In the genomic region with DNA sequence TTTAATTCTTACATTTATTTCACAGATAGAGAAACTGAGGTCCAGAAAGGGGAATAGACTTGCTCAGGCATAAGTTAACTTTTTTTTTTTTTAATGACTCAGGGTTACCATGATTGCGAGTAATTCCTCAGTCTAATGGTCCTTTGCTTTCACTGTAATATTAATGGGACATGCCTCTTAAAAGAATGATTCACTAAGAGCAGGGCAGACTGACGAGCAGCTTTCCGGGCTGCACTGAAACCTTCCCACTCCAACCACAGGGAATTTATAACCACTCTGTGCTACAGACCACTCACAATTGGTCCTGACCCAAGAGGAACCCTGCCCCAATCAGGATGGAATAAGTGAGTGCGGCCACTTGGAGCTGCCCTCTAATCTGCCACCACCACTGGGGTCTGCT, we compare ENCODE assay signal across 16 cellular contexts. TPM values are rescaled to one million over a fixed set of nuclear protein-coding genes. Genes with fewer than 3 reads are reported as not detected.
A peak's percentile ranks its signal among the peaks of the same experiment; 100 is the strongest.
DNase-seq lines count a peak whose midpoint lies in the region; FAIRE-seq and TF ChIP-seq lines count a peak whose summit lies in the region.
"Had no signal": no experiment of that assay in that cellular context is flagged by ENCODE, and none has a peak within 500 bp of the region (broad histone marks: within the 10 kb centered on the region; RNA-seq: fewer than 3 reads in every experiment).

No MANE protein-coding gene starts in this region.

- H3K27ac Mint-ChIP-seq in mesothelial cell of epicardium, result peak overlapping the region; percentile 75
- H3K27ac Mint-ChIP-seq: dendritic cell treated with granulocyte-macrophage colony-stimulating factor and Interleukin-4, amounts not matched to agents 40 ng/mL and 50 ng/mL, for 4 days had no signal

- H3K4me3 Mint-ChIP-seq in mesothelial cell of epicardium, result no peak overlapping the region
- H3K4me3 Mint-ChIP-seq: dendritic cell treated with granulocyte-macrophage colony-stimulating factor and Interleukin-4, amounts not matched to agents 40 ng/mL and 50 ng/mL, for 4 days had no signal

- peaks cover 17% of the 10 kb centered on the region for H3K36me3 Mint-ChIP-seq in mesothelial cell of epicardium

- peaks cover 0 to 5% (median 0%) of the 10 kb centered on the region in 4 donors for H3K4me1 ChIP-seq in Peyer's patch

- no peaks in the 10 kb centered on the region for H3K27me3 Mint-ChIP-seq in mesothelial cell of epicardium (ENCODE audit: low read depth)

- DNase-seq in A172 (ENCODE audit: low spot score) (peak; percentile 98), HT1080 (ENCODE audit: low read depth) (peak; percentile 94), epithelial cell of prostate (ENCODE audit: low read depth, low spot score) (peak; percentile 31), mesothelial cell of epicardium (ENCODE audit: low spot score in 2 of 2, unreplicated experiment in 2 of 2) (no peak), Peyer's patch (no peak), frontal cortex (ENCODE audit: low spot score in 2 of 2) (no peak), posterior vena cava (ENCODE audit: low spot score) (no peak), NCI-H146 treated with DMSO at 0.1 percent for 48 hours (lab: John Stamatoyannopoulos, UW; ENCODE audit: unreplicated experiment) (no peak)
- DNase-seq: activated CD4-positive, CD25-positive, alpha-beta regulatory T cell; KBM-7; left ventricle myocardium inferior; NCI-H2029 treated with DMSO at 0.1 percent for 48 hours; NCI-H774; SK-N-SH had no signal

- peaks cover 46% of the 10 kb centered on the region for H3K4me1 Mint-ChIP-seq in mesothelial cell of epicardium

- FAIRE-seq in frontal cortex (lab: Jason Lieb, UNC), result no peak
- FAIRE-seq: A204.1 had no signal

- no peak for TF ChIP-seq POLR2A in Peyer's patch (IDR thresholded peaks at IDR 0.05)

- intact Hi-C loops in posterior vena cava (cut with DNase I), result loop anchor here in 1 of 2 donors (5.0 kb wide), 1 partner anchor 37 kb away; no protein-coding TSS in a partner anchor

- H3K9me3 Mint-ChIP-seq in mesothelial cell of epicardium, result no peaks in the 10 kb centered on the region
- H3K9me3 Mint-ChIP-seq: dendritic cell treated with granulocyte-macrophage colony-stimulating factor and Interleukin-4, amounts not matched to agents 40 ng/mL and 50 ng/mL, for 4 days had no signal

- H3K4me3 ChIP-seq in Peyer's patch, result no peak overlapping the region
- H3K4me3 ChIP-seq: left ventricle myocardium inferior had no signal

- no peaks in the 10 kb centered on the region for H3K27me3 ChIP-seq in Peyer's patch

- H3K27ac ChIP-seq in epithelial cell of prostate (no peak overlapping the region), Peyer's patch (no peak overlapping the region)
- H3K27ac ChIP-seq: left ventricle myocardium inferior had no signal

- TF ChIP-seq CTCF in mesothelial cell of epicardium (IDR thresholded peaks at IDR 0.05; ENCODE audit: unreplicated experiment) (no peak), Peyer's patch (IDR thresholded peaks at IDR 0.05) (no peak)

- H3K9me3 ChIP-seq in Peyer's patch, result no peaks in the 10 kb centered on the region
- H3K9me3 ChIP-seq: left ventricle myocardium inferior, SK-N-SH had no signal

- H3K36me3 ChIP-seq in Peyer's patch, result no peaks in the 10 kb centered on the region
- H3K36me3 ChIP-seq: left ventricle myocardium inferior had no signal

RNA-seq across cellular contexts. Expression of gene HOXB2, which starts 5.7 kb away (rescaled TPM):
- 27.0 and 30.6 TPM in 2 replicates for total RNA-seq in A172 (2014; rRNA removed; shearing (Covaris generic))
- total RNA-seq in HT1080 (2014; rRNA removed; shearing (Covaris generic)), result 34.3 and 40.1 TPM in 2 replicates
- polyA plus RNA-seq in HT1080 (2015; cell fraction: cytosol; rRNA removed), result 52.9 and 59.0 TPM in 2 replicates
- polyA plus RNA-seq in HT1080 (2015; cell fraction: nucleus; rRNA removed), result 59.0 and 66.8 TPM in 2 replicates
- total RNA-seq in mesothelial cell of epicardium (46.6 to 47.2 TPM (median 46.7 TPM) in 3 replicates), Peyer's patch (1 to 10 TPM; 1.4 to 9.6 (median 4.1) TPM), frontal cortex (not detected), posterior vena cava (10 to 100 TPM; 18.9 to 22.3 TPM)

RNA-seq across cellular contexts. Expression of gene HOXB1, which starts 8.4 kb away (rescaled TPM):
- not detected in 2 replicates for total RNA-seq in A172 (2014; rRNA removed; shearing (Covaris generic))
- total RNA-seq in HT1080 (2014; rRNA removed; shearing (Covaris generic)), result not detected in 2 replicates
- not detected in 2 replicates for polyA plus RNA-seq in HT1080 (2015; cell fraction: cytosol; rRNA removed)
- polyA plus RNA-seq in HT1080 (2015; cell fraction: nucleus; rRNA removed), result not detected in 2 replicates
- total RNA-seq in mesothelial cell of epicardium (0.24 to 0.43 TPM (median 0.25 TPM) in 3 replicates), Peyer's patch (not detected), frontal cortex (not detected), posterior vena cava (not detected)
- total RNA-seq: left ventricle myocardium inferior had no signal
- polyA plus RNA-seq: SK-N-SH had no signal

RNA-seq across cellular contexts. Expression of gene HOXB4, which starts 39.0 kb away (rescaled TPM):
- total RNA-seq in A172 (2014; rRNA removed; shearing (Covaris generic)), result 5.1 and 6.3 TPM in 2 replicates
- 3.9 and 4.3 TPM in 2 replicates for total RNA-seq in HT1080 (2014; rRNA removed; shearing (Covaris generic))
- polyA plus RNA-seq in HT1080 (2015; cell fraction: cytosol; rRNA removed), result 3.3 and 4.4 TPM in 2 replicates
- polyA plus RNA-seq in HT1080 (2015; cell fraction: nucleus; rRNA removed), result 12.6 and 13.8 TPM in 2 replicates
- total RNA-seq in mesothelial cell of epicardium (34.2 to 39.2 TPM (median 34.4 TPM) in 3 replicates), Peyer's patch (1 to 10 TPM; 1.8 to 6.6 (median 5.1) TPM), frontal cortex (not detected), posterior vena cava (1 to 10 TPM; 5.0 to 6.9 TPM)

RNA-seq across cellular contexts. Expression of gene HOXB3, which starts 50.9 kb away (rescaled TPM):
- total RNA-seq in A172 (2014; rRNA removed; shearing (Covaris generic)), result 20.1 and 24.1 TPM in 2 replicates
- total RNA-seq in HT1080 (2014; rRNA removed; shearing (Covaris generic)), result 3.0 and 4.2 TPM in 2 replicates
- polyA plus RNA-seq in HT1080 (2015; cell fraction: cytosol; rRNA removed), result 2.4 and 4.3 TPM in 2 replicates
- 17.3 and 30.1 TPM in 2 replicates for polyA plus RNA-seq in HT1080 (2015; cell fraction: nucleus; rRNA removed)
- total RNA-seq in mesothelial cell of epicardium (282 to 303 TPM (median 282 TPM) in 3 replicates), Peyer's patch (10 to 100 TPM; 37.0 to 89.3 (median 65.4) TPM), frontal cortex (not detected), posterior vena cava (10 to 100 TPM; 16.0 to 23.6 TPM)

RNA-seq across cellular contexts. Expression of gene HOXB5, which starts 54.4 kb away (rescaled TPM):
- total RNA-seq in A172 (2014; rRNA removed; shearing (Covaris generic)), result 2.0 and 2.4 TPM in 2 replicates
- total RNA-seq in HT1080 (2014; rRNA removed; shearing (Covaris generic)), result 0.47 and 0.51 TPM in 2 replicates
- 3.2 and 3.6 TPM in 2 replicates for polyA plus RNA-seq in HT1080 (2015; cell fraction: cytosol; rRNA removed)
- 23.0 and 23.5 TPM in 2 replicates for polyA plus RNA-seq in HT1080 (2015; cell fraction: nucleus; rRNA removed)
- total RNA-seq in mesothelial cell of epicardium (28.6 to 32.4 TPM (median 31.1 TPM) in 3 replicates), Peyer's patch (10 to 100 TPM in 3 of 4 donors, 1 to 10 TPM in 1; 7.7 to 22.5 (median 15.0) TPM), frontal cortex (not detected), posterior vena cava (1 to 10 TPM; 1.1 to 2.8 TPM)
- total RNA-seq: left ventricle myocardium inferior had no signal
- polyA plus RNA-seq: SK-N-SH had no signal

Comparison
In these comparisons a context has a peak if more than half of its experiments do, and no peak if none do; other contexts are left out.
1. DNase-seq: peak in A172 (single experiment), HT1080 (single experiment) and epithelial cell of prostate (single experiment); none in mesothelial cell of epicardium (0 of 2), Peyer's patch (0 of 3), frontal cortex (0 of 2), posterior vena cava (single experiment) and NCI-H146 treated with DMSO at 0.1 percent for 48 hours (single experiment).